6 cellular contexts compared by ENCODE assay signal in the genomic region with DNA sequence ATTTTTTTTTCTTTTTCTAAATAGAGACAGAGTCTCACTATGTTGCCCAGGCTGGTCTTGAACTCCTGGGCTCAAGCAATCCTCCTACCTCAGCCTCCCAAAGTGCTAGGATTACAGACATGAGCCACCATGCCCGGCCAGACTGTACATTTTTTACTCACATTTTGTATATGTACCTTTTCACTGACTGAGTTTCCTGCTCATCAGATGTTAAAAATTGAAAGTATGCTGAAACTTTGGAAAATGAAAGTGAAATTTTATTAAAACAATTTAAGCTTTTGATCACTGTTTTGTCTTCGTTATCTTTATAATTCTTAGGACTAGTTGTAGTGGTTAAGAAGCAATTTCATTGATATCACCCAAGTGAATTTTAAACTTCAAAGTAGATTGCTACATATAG. TPM values are rescaled to one million over a fixed set of nuclear protein-coding genes. Genes with fewer than 3 reads are reported as not detected.
"Had no signal": no experiment of that assay in that cellular context is flagged by ENCODE, and none has a peak within 500 bp of the region (broad histone marks: within the 10 kb centered on the region; RNA-seq: fewer than 3 reads in every experiment).

No MANE protein-coding gene starts in this region.

RNA-seq across cellular contexts. Expression of a gene that starts 24.0 kb away (rescaled TPM):
- total RNA-seq: left lobe of liver; lower leg skin; mononuclear cell; natural killer cell treated with Interleukin-12 subunit alpha and Interleukin-12 subunit beta and Interleukin-15 and Interleukin-18, amount 100 ng/mL, for 72 hours; sigmoid colon; transverse colon had no signal
